In the genomic region with DNA sequence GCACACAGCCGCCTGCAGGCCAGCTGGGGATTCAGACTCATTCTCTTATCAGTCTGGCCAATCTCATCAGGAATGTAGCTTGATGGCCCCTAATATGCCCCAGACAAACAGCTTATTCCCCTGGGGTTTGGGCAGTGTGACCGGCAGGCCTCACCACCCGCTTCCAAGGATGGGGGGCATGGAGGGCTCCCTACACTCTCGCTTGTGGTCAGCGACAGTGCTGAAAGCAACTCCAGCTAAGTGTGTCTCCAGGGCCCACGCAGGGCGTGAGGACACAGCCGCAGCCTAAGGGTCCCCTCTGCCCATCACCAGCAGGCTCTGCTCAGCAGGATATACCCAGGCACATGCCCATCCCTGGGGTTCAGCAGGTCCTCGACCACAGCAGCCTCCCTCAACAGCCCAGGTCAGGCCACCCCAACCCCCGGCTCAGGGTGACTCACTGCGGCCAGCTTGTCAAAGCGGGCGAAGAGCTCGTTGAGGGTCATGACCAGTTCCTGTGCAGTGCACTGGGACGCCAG, we compare ENCODE assay signal across 21 cellular contexts.
DNase-seq lines count a peak whose midpoint lies in the region; ATAC-seq and TF ChIP-seq lines count a peak whose summit lies in the region.
"Had no signal": no experiment of that assay in that cellular context is flagged by ENCODE, and none has a peak within 500 bp of the region (broad histone marks: within the 10 kb centered on the region; RNA-seq: fewer than 3 reads in every experiment).

No MANE protein-coding gene starts in this region.

- no peak overlapping the region for H3K4me3 ChIP-seq in esophagus squamous epithelium
- H3K4me3 ChIP-seq in osteoblast (ENCODE audit: insufficient read depth, low read length), result no peak overlapping the region
- H3K4me3 ChIP-seq in aorta (ENCODE audit: low read length in 2 of 2), result no peak overlapping the region
- H3K4me3 ChIP-seq: mucosa of descending colon, psoas muscle had no signal

- ATAC-seq in Right ventricle myocardium superior (ENCODE audit: poor library complexity) (no peak), left ventricle myocardium superior (no peak), aorta (ENCODE audit: low FRiP score) (peak; percentile 16), HG03342 (IDR thresholded peaks at IDR 0.05; ENCODE audit: unreplicated experiment) (no peak)
- ATAC-seq: mucosa of descending colon; psoas muscle; stimulated activated naive CD8-positive, alpha-beta T cell treated with anti-CD3 and anti-CD28 coated beads, Interleukin-15, amount 100 ng/mL, for 72 hours had no signal

- H3K27me3 ChIP-seq in esophagus squamous epithelium (no peaks in the 10 kb centered on the region), osteoblast (ENCODE audit: insufficient read depth, low read length) (peaks cover 40% of the 10 kb centered on the region), aorta (ENCODE audit: control insufficient read depth in 1 of 2, insufficient read depth in 2 of 2, low read length in 1 of 2) (no peaks in the 10 kb centered on the region)

- peak; percentile 42 for DNase-seq in Right ventricle myocardium superior
- DNase-seq in left ventricle myocardium superior, result no peak
- DNase-seq in esophagus squamous epithelium (lab: John Stamatoyannopoulos, UW), result no peak
- peak; percentile 80 for DNase-seq in osteoblast (ENCODE audit: insufficient read length, low spot score, missing footprints)
- peak in 1 of 2 donors; percentile 76 for DNase-seq in aorta
- no peak for DNase-seq in HPDE6-E6E7 (ENCODE audit: extremely low spot score)
- DNase-seq in H4 (ENCODE audit: low spot score), result no peak
- DNase-seq: activated gamma-delta T cell treated with Interleukin-2 at 50 U/mL for 16 hours; Caco-2; effector CD8-positive, alpha-beta T cell; glutamatergic neuron; NCI-H1436; NCI-H524; psoas muscle; small intestine; stimulated activated CD4-positive, alpha-beta T cell treated with anti-CD3 and anti-CD28 coated beads, Interleukin-2, amount 100 ng/mL, for 48 hours; stimulated activated naive CD8-positive, alpha-beta T cell treated with anti-CD3 and anti-CD28 coated beads, Interleukin-15, amount 100 ng/mL, for 72 hours; T-helper 2 cell had no signal

- no peaks in the 10 kb centered on the region for H3K36me3 ChIP-seq in esophagus squamous epithelium
- H3K36me3 ChIP-seq in osteoblast (ENCODE audit: insufficient read depth, low read length), result no peaks in the 10 kb centered on the region
- no peaks in the 10 kb centered on the region for H3K36me3 ChIP-seq in aorta (ENCODE audit: control insufficient read depth in 1 of 2, insufficient read depth in 2 of 2, low read length in 1 of 2)

- no peaks in the 10 kb centered on the region for H3K79me2 ChIP-seq in osteoblast (ENCODE audit: insufficient read depth, low read length)

- peak overlapping the region; percentile 21 to 88 (median 74) for H3K27ac ChIP-seq in esophagus squamous epithelium
- H3K27ac ChIP-seq in osteoblast (ENCODE audit: low read depth, low read length), result no peak overlapping the region
- H3K27ac ChIP-seq in aorta (ENCODE audit: low read depth in 1 of 2, low read length in 2 of 2), result peak overlapping the region in 1 of 2 donors; percentile 65
- H3K27ac ChIP-seq: VCaP had no signal

- no peak overlapping the region for H2AFZ ChIP-seq in osteoblast (ENCODE audit: low read length)

- intact Hi-C loops in Right ventricle myocardium superior (cut with DNase I) (loop anchor here (5.0 to 10.0 kb wide), 2 partner anchors 73 to 115 kb away; partner anchors contain the start of gene ADCY5), left ventricle myocardium superior (cut with micrococcal nuclease) (no loop called here), esophagus squamous epithelium (cut with DNase I) (no loop called here), aorta (cut with DNase I) (loop anchor here (5.0 kb wide), 3 partner anchors 35 to 115 kb away; partner anchors contain the start of gene ADCY5 (in 1 of the 2))

- no peak for TF ChIP-seq POLR2A in esophagus squamous epithelium (IDR thresholded peaks at IDR 0.05)

- H3K4me2 ChIP-seq in osteoblast (ENCODE audit: insufficient read depth, low read length), result no peak overlapping the region

- H4K20me1 ChIP-seq in osteoblast (ENCODE audit: insufficient read depth, low read length), result peaks cover 7% of the 10 kb centered on the region

- TF ChIP-seq CTCF in esophagus squamous epithelium (IDR thresholded peaks at IDR 0.05), result no peak
- no peak for TF ChIP-seq CTCF in osteoblast (IDR thresholded peaks at IDR 0.05; ENCODE audit: extremely low read depth, low read depth, low read length)

- H3K4me1 ChIP-seq in esophagus squamous epithelium (peaks cover 0 to 46% (median 10%) of the 10 kb centered on the region in 3 donors), osteoblast (ENCODE audit: insufficient read depth, low read length) (no peaks in the 10 kb centered on the region), aorta (ENCODE audit: control insufficient read depth in 1 of 2, insufficient read depth in 2 of 2, low read length in 2 of 2) (no peaks in the 10 kb centered on the region)
- H3K4me1 ChIP-seq: Caco-2, psoas muscle had no signal

- WGBS in esophagus squamous epithelium, 2 donors, result 85 to 92% methylated on average over 2 to 4 of the region's 15 CpGs
- 75 to 79% methylated on average over 15 of the region's 15 CpGs for WGBS in aorta, 2 donors

- H3K9me3 ChIP-seq in esophagus squamous epithelium (no peaks in the 10 kb centered on the region), osteoblast (ENCODE audit: low read depth, low read length) (no peaks in the 10 kb centered on the region), aorta (ENCODE audit: control insufficient read depth, low read length) (no peaks in the 10 kb centered on the region)
- H3K9me3 ChIP-seq: Caco-2, mucosa of descending colon, psoas muscle had no signal

Comparison
In these comparisons a context has a peak if more than half of its experiments do, and no peak if none do; other contexts are left out.
1. DNase-seq: peak in Right ventricle myocardium superior (single experiment) and osteoblast (single experiment); none in left ventricle myocardium superior (single experiment), esophagus squamous epithelium (single experiment), HPDE6-E6E7 (single experiment) and H4 (single experiment).
2. intact Hi-C loops: an anchor here in Right ventricle myocardium superior (5.0 to 10.0 kb wide) and aorta (5.0 kb wide); none called in left ventricle myocardium superior and esophagus squamous epithelium.